10 cellular contexts compared by ENCODE assay signal in the genomic region with DNA sequence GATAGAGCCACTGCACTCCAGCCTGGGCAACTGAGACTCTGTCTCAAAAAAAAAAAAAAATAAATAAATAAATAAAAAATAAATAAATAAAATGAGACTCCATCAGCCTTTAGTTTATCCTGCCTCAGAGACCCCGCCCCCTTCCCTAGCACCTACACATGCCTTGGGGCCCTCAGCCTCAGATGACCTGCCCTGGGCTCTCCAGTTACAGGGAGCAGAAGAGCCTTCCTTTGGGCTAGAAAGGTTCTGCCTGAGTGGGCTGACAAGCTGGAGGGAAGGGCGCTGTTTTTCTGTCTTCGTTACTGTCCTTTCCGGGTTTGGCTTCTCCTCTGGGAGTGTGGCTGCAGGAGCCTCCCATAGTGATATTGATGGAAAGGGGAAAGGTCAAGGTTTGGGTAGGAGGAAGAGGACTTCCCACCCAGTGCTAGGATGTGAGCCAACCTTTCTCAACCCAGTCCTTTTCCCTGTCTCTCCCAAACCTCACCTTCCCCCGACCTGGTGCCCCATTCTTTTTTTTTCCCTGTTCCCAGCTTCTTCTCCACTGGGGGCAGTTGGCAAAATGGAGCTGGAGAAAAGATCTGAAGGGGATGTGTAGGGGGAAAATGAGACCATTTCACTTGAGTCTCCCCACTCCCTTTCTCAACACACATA. TPM values are rescaled to one million over a fixed set of nuclear protein-coding genes. Genes with fewer than 3 reads are reported as not detected.
DNase-seq lines count a peak whose midpoint lies in the region; ATAC-seq, FAIRE-seq and TF ChIP-seq lines count a peak whose summit lies in the region.
"Had no signal": no experiment of that assay in that cellular context is flagged by ENCODE, and none has a peak within 500 bp of the region (broad histone marks: within the 10 kb centered on the region; RNA-seq: fewer than 3 reads in every experiment).

No MANE protein-coding gene starts in this region.

- peaks cover 36% of the 10 kb centered on the region for H3K79me2 ChIP-seq in KMS-11 (ENCODE audit: insufficient read depth, low read depth)

- peak overlapping the region; percentile 61; the same call in 1 of the 2 replicates for H3K9ac ChIP-seq in KMS-11

- H2AFZ ChIP-seq in KMS-11 (ENCODE audit: low read depth) = peak overlapping the region; percentile 76; the same call in 1 of the 2 replicates

- no peaks in the 10 kb centered on the region for H4K20me1 ChIP-seq in KMS-11 (ENCODE audit: insufficient read depth)

- no peak for FAIRE-seq in GM12892 (lab: Jason Lieb, UNC)

- DNase-seq in CD8-positive, alpha-beta memory T cell = no peak
- DNase-seq in brain microvascular endothelial cell (no peak), nephron progenitor cell (peak; percentile 46), DMS153 (lab: John Stamatoyannopoulos, UW) (no peak), NCI-H446 treated with DMSO at 0.1 percent for 48 hours (lab: John Stamatoyannopoulos, UW) (no peak), GM12892 (ENCODE audit: insufficient read length) (no peak)
- DNase-seq: NCI-H2081 treated with DMSO at 0.1 percent for 48 hours had no signal

- no peaks in the 10 kb centered on the region for H3K9me3 Mint-ChIP-seq in CD8-positive, alpha-beta memory T cell
- no peaks in the 10 kb centered on the region for H3K9me3 Mint-ChIP-seq in nephron progenitor cell

- in situ Hi-C loops in brain microvascular endothelial cell (cut with HindIII; ENCODE audit: low pct_ligation_motif_present, low sequenced_read_pairs) = no loop called here

- H3K36me3 Mint-ChIP-seq in CD8-positive, alpha-beta memory T cell = peaks cover 6 to 30% (median 6%) of the 10 kb centered on the region in 3 donors
- H3K36me3 Mint-ChIP-seq in nephron progenitor cell (ENCODE audit: low read depth) = peaks cover 25% of the 10 kb centered on the region

- H3K4me3 Mint-ChIP-seq in CD8-positive, alpha-beta memory T cell = peak overlapping the region; percentile 48 to 100 (median 98)
- H3K4me3 Mint-ChIP-seq in nephron progenitor cell = peak overlapping the region; percentile 89

- H3K4me1 ChIP-seq in CD8-positive, alpha-beta memory T cell (ENCODE audit: insufficient read depth, low read length) = peaks cover 23% of the 10 kb centered on the region
- H3K4me1 ChIP-seq in KMS-11 (ENCODE audit: low read depth, poor library complexity, severe bottlenecking) = peaks cover 37% of the 10 kb centered on the region

- TF ChIP-seq CTCF in KMS-11 (conservative IDR thresholded peaks at IDR 0.05; ENCODE audit: low read depth, low read length) = no peak
- TF ChIP-seq CTCF in brain microvascular endothelial cell (IDR thresholded peaks at IDR 0.05; ENCODE audit: low read depth, low read length, missing control alignments) = peak; percentile 21
- TF ChIP-seq CTCF in nephron progenitor cell (IDR thresholded peaks at IDR 0.05) = no peak

- no peaks in the 10 kb centered on the region for H3K27me3 ChIP-seq in CD8-positive, alpha-beta memory T cell (ENCODE audit: insufficient read depth, low read length, poor library complexity, severe bottlenecking)
- H3K27me3 ChIP-seq in KMS-11 (ENCODE audit: insufficient read depth, low read depth) = no peaks in the 10 kb centered on the region
- H3K27me3 ChIP-seq in brain microvascular endothelial cell (replicated peaks) = no peaks in the 10 kb centered on the region

- peak overlapping the region in 7 of 8 donors; percentile 32 to 97 (median 94) for H3K27ac Mint-ChIP-seq in CD8-positive, alpha-beta memory T cell
- peak overlapping the region; percentile 98 for H3K27ac Mint-ChIP-seq in nephron progenitor cell

- peaks cover 4 to 6% of the 10 kb centered on the region in 2 donors for H3K27me3 Mint-ChIP-seq in CD8-positive, alpha-beta memory T cell
- H3K27me3 Mint-ChIP-seq in nephron progenitor cell (ENCODE audit: low read depth, poor library complexity) = peaks cover 14% of the 10 kb centered on the region

- peaks cover 13% of the 10 kb centered on the region for H3K36me3 ChIP-seq in CD8-positive, alpha-beta memory T cell (ENCODE audit: insufficient read depth, low read length)
- H3K36me3 ChIP-seq in KMS-11 (ENCODE audit: insufficient read depth) = peaks cover 8% of the 10 kb centered on the region; the same call in 1 of the 2 replicates
- H3K36me3 ChIP-seq in brain microvascular endothelial cell (replicated peaks) = peaks cover 19% of the 10 kb centered on the region

- CTCF ChIA-PET in CD8-positive, alpha-beta memory T cell (lab: Charles Lee) = interaction anchor here (1.3 to 3.6 kb wide), 4 partner anchors 9 to 198 kb away, joined by 3 to 21 read pairs (median 6); no protein-coding TSS in a partner anchor

- ATAC-seq in activated CD4-positive, CD25-positive, alpha-beta regulatory T cell treated with anti-CD3 and anti-CD28 coated beads, Interleukin-2, amount 50 U/mL, for 24 hours = no peak

- no peak overlapping the region for H3K4me3 ChIP-seq in CD8-positive, alpha-beta memory T cell (ENCODE audit: low read length)
- no peak overlapping the region for H3K4me3 ChIP-seq in KMS-11 (IDR thresholded peaks at IDR 0.05; ENCODE audit: insufficient read depth, low read depth, low read length)
- no peak overlapping the region for H3K4me3 ChIP-seq in brain microvascular endothelial cell (ENCODE audit: low read depth, low read length)

- no peaks in the 10 kb centered on the region for H3K9me3 ChIP-seq in CD8-positive, alpha-beta memory T cell (ENCODE audit: low read length)
- H3K9me3 ChIP-seq: prostate gland had no signal

- POLR2A ChIA-PET in CD8-positive, alpha-beta memory T cell (lab: Charles Lee) = interaction anchor here (1.4 to 1.8 kb wide), 2 partner anchors 191 to 510 kb away, joined by 3 to 4 read pairs; a partner anchor contains a TSS

- H3K4me2 ChIP-seq in KMS-11 = peak overlapping the region; percentile 99; the same call in 1 of the 2 replicates

- H3K27ac ChIP-seq in CD8-positive, alpha-beta memory T cell (ENCODE audit: low read depth, low read length) = peak overlapping the region; percentile 86
- H3K27ac ChIP-seq in KMS-11 = peak overlapping the region; percentile 59; the same call in 1 of the 2 replicates
- H3K27ac ChIP-seq in brain microvascular endothelial cell = no peak overlapping the region

- TF ChIP-seq POLR2A in GM12892 (IDR thresholded peaks at IDR 0.05; ENCODE audit: low read depth, low read length) = no peak

- H3K4me1 Mint-ChIP-seq in CD8-positive, alpha-beta memory T cell = peaks cover 29 to 39% (median 32%) of the 10 kb centered on the region in 3 donors
- H3K4me1 Mint-ChIP-seq in nephron progenitor cell = peaks cover 67% of the 10 kb centered on the region

RNA-seq across cellular contexts. Expression of a gene that starts 1.5 kb away (rescaled TPM):
- total RNA-seq in CD8-positive, alpha-beta memory T cell = 100 to 1,000 TPM; 261 to 274 TPM
- polyA plus RNA-seq in CD8-positive, alpha-beta memory T cell = 134 TPM
- 134 TPM for polyA plus RNA-seq in GM12892 (2012; ENCODE audit: missing spikeins)

RNA-seq across cellular contexts. Expression of a gene that starts 1.7 kb away (rescaled TPM):
- total RNA-seq in CD8-positive, alpha-beta memory T cell = not detected
- not detected for polyA plus RNA-seq in CD8-positive, alpha-beta memory T cell
- polyA plus RNA-seq in GM12892 (2012; ENCODE audit: missing spikeins) = not detected

RNA-seq across cellular contexts. Expression of a gene that starts 19.4 kb away (rescaled TPM):
- total RNA-seq in CD8-positive, alpha-beta memory T cell = 10 to 100 TPM; 73.3 to 77.4 TPM
- polyA plus RNA-seq in CD8-positive, alpha-beta memory T cell = 86.1 TPM
- 45.4 TPM for polyA plus RNA-seq in GM12892 (2012; ENCODE audit: missing spikeins)

RNA-seq across cellular contexts. Expression of a gene that starts 24.4 kb away (rescaled TPM):
- total RNA-seq in CD8-positive, alpha-beta memory T cell = not detected
- not detected for polyA plus RNA-seq in CD8-positive, alpha-beta memory T cell
- not detected for polyA plus RNA-seq in GM12892 (2012; ENCODE audit: missing spikeins)

RNA-seq across cellular contexts. Expression of a gene that starts 38.9 kb away (rescaled TPM):
- total RNA-seq in CD8-positive, alpha-beta memory T cell = not detected
- polyA plus RNA-seq in CD8-positive, alpha-beta memory T cell = not detected
- not detected for polyA plus RNA-seq in GM12892 (2012; ENCODE audit: missing spikeins)
